Comparison of ENCODE assay signal across 8 cellular contexts in genomic region chr9:136806631-136807201, GRCh38. TPM values are rescaled to one million over a fixed set of nuclear protein-coding genes. Genes with fewer than 3 reads are reported as not detected.
DNase-seq lines count a peak whose midpoint lies in the region; ATAC-seq and TF ChIP-seq lines count a peak whose summit lies in the region.

No MANE protein-coding gene starts in this region.

- no peaks in the 10 kb centered on the region for H3K9me2 ChIP-seq in PC-9 (ENCODE audit: insufficient read depth)

- CTCF ChIA-PET in CD4-positive, alpha-beta memory T cell (lab: Charles Lee; ENCODE audit: partially characterized antibody) = interaction anchor here (1.9 to 2.8 kb wide), 4 partner anchors 14 to 229 kb away, joined by 8 to 16 read pairs (median 11); partner anchors contain the start of gene AJM1
- CTCF ChIA-PET in PC-9 (lab: Charles Lee) = no interaction called here

- POLR2A ChIA-PET in CD4-positive, alpha-beta memory T cell (lab: Charles Lee; ENCODE audit: partially characterized antibody) = interaction anchor here (0.6 to 5.1 kb wide), 23 partner anchors 7 to 711 kb away, joined by 3 to 38 read pairs (median 6); partner anchors contain the start of genes ABCA2, CLIC3, FBXW5 and MAN1B1
- POLR2A ChIA-PET in PC-9 (lab: Charles Lee; ENCODE audit: unreplicated experiment) = interaction anchor here (0.6 to 0.7 kb wide), 3 partner anchors 130 to 280 kb away, joined by 4 to 5 read pairs (median 4); no protein-coding TSS in a partner anchor

- H3F3A ChIP-seq in PC-9 (ENCODE audit: insufficient read depth, low read depth) = peaks cover 7% of the 10 kb centered on the region

- H3K27ac Mint-ChIP-seq in CD4-positive, alpha-beta memory T cell = peak overlapping the region; percentile 87 to 96 (median 94)

- no peaks in the 10 kb centered on the region for H3K27me3 Mint-ChIP-seq in CD4-positive, alpha-beta memory T cell

- intact Hi-C loops in CD4-positive, alpha-beta memory T cell (cut with micrococcal nuclease) = loop anchor here (2.0 to 5.0 kb wide), 2 partner anchors 16 to 36 kb away; partner anchors contain the start of genes AJM1 and TMEM141
- intact Hi-C loops in PC-9 (cut with micrococcal nuclease; ENCODE audit: unreplicated experiment) = no loop called here

- peaks cover 32% of the 10 kb centered on the region for H3K79me2 ChIP-seq in PC-9 (ENCODE audit: low read depth)
- H3K79me2 ChIP-seq in osteoblast (ENCODE audit: insufficient read depth, low read length) = peaks cover 38% of the 10 kb centered on the region

- TF ChIP-seq CTCF in PC-9 (conservative IDR thresholded peaks at IDR 0.05) = no peak
- TF ChIP-seq CTCF in epithelial cell of proximal tubule (conservative IDR thresholded peaks at IDR 0.05; ENCODE audit: low read depth, low read length) = no peak
- TF ChIP-seq CTCF in osteoblast (IDR thresholded peaks at IDR 0.05; ENCODE audit: extremely low read depth, low read depth, low read length) = no peak

- H3K9me3 Mint-ChIP-seq in CD4-positive, alpha-beta memory T cell = no peaks in the 10 kb centered on the region

- H3K27me3 ChIP-seq in CD4-positive, alpha-beta memory T cell (ENCODE audit: insufficient read depth, low read length) = no peaks in the 10 kb centered on the region
- H3K27me3 ChIP-seq in PC-9 (ENCODE audit: insufficient read depth, low read depth) = no peaks in the 10 kb centered on the region
- peaks cover 7% of the 10 kb centered on the region for H3K27me3 ChIP-seq in osteoblast (ENCODE audit: insufficient read depth, low read length)

- peak overlapping the region; percentile 87 to 93 (median 90) for H3K4me3 Mint-ChIP-seq in CD4-positive, alpha-beta memory T cell

- no peak for ATAC-seq in GM18511 (IDR thresholded peaks at IDR 0.05; ENCODE audit: unreplicated experiment)

- peak overlapping the region; percentile 99; the same call in 1 of the 2 replicates for H2AFZ ChIP-seq in PC-9
- peak overlapping the region; percentile 59 for H2AFZ ChIP-seq in osteoblast (ENCODE audit: low read length)

- peaks cover 10% of the 10 kb centered on the region; the same call in 1 of the 2 replicates for H4K20me1 ChIP-seq in PC-9 (ENCODE audit: insufficient read depth)
- peaks cover 14% of the 10 kb centered on the region for H4K20me1 ChIP-seq in osteoblast (ENCODE audit: insufficient read depth, low read length)

- no peaks in the 10 kb centered on the region for H3K9me3 ChIP-seq in CD4-positive, alpha-beta memory T cell (ENCODE audit: control insufficient read depth in 1 of 2, low read length in 2 of 2)
- H3K9me3 ChIP-seq in PC-9 (ENCODE audit: insufficient read depth, low read depth) = no peaks in the 10 kb centered on the region
- H3K9me3 ChIP-seq in osteoblast (ENCODE audit: low read depth, low read length) = no peaks in the 10 kb centered on the region

- H3K4me1 Mint-ChIP-seq in CD4-positive, alpha-beta memory T cell = peaks cover 11 to 50% (median 31%) of the 10 kb centered on the region in 4 donors

- no TSS peak for BruUV-seq in PC-9 (replicated peaks; lab: Mats Ljungman, UMichigan)

- peak overlapping the region; percentile 97 for H3K4me2 ChIP-seq in PC-9
- H3K4me2 ChIP-seq in osteoblast (ENCODE audit: insufficient read depth, low read length) = peak overlapping the region; percentile 91

- H3K36me3 ChIP-seq in CD4-positive, alpha-beta memory T cell (ENCODE audit: insufficient read depth, low read length) = no peaks in the 10 kb centered on the region
- peaks cover 5% of the 10 kb centered on the region; the same call in 1 of the 2 replicates for H3K36me3 ChIP-seq in PC-9 (ENCODE audit: low read depth)
- H3K36me3 ChIP-seq in osteoblast (ENCODE audit: insufficient read depth, low read length) = peaks cover 12% of the 10 kb centered on the region

- DNase-seq in CD4-positive, alpha-beta memory T cell = peak in 1 of 5 donors; percentile 40
- DNase-seq in PC-9 (no peak), epithelial cell of proximal tubule (ENCODE audit: low read depth) (no peak), osteoblast (ENCODE audit: insufficient read length, low spot score, missing footprints) (peak; percentile 39), DMS 273 treated with DMSO at 0.1 percent for 48 hours (lab: John Stamatoyannopoulos, UW) (no peak), DMS79 treated with DMSO at 0.1 percent for 48 hours (lab: John Stamatoyannopoulos, UW) (no peak), activated gamma-delta T cell treated with Interleukin-2 at 50 U/mL for 16 hours (no peak)

- peaks cover 40% of the 10 kb centered on the region for H3K4me1 ChIP-seq in CD4-positive, alpha-beta memory T cell (ENCODE audit: insufficient read depth, low read length)
- H3K4me1 ChIP-seq in PC-9 (replicated peaks; ENCODE audit: insufficient read depth) (peaks cover 20% of the 10 kb centered on the region), osteoblast (ENCODE audit: insufficient read depth, low read length) (peaks cover 16% of the 10 kb centered on the region)

- peaks cover 3 to 16% of the 10 kb centered on the region in 2 donors for H3K36me3 Mint-ChIP-seq in CD4-positive, alpha-beta memory T cell

- H3K27ac ChIP-seq in CD4-positive, alpha-beta memory T cell (ENCODE audit: low read depth, low read length) = peak overlapping the region; percentile 83
- H3K27ac ChIP-seq in PC-9 (no peak overlapping the region), osteoblast (ENCODE audit: low read depth, low read length) (no peak overlapping the region)

- peak overlapping the region; percentile 39 to 74 for H3K4me3 ChIP-seq in CD4-positive, alpha-beta memory T cell (ENCODE audit: low read length in 2 of 2)
- H3K4me3 ChIP-seq in PC-9 = peak overlapping the region; percentile 96
- peak overlapping the region; percentile 92 for H3K4me3 ChIP-seq in epithelial cell of proximal tubule (ENCODE audit: low read depth, low read length)
- peak overlapping the region; percentile 89 for H3K4me3 ChIP-seq in osteoblast (ENCODE audit: insufficient read depth, low read length)

RNA-seq across cellular contexts. Expression of gene RABL6, which starts 1.0 kb away (rescaled TPM):
- total RNA-seq in CD4-positive, alpha-beta memory T cell = 10 to 100 TPM; 65.1 to 70.9 TPM
- 10 to 100 TPM in 1 of 2 donors, 1 to 10 TPM in 1; 5.1 to 18.2 TPM for polyA plus RNA-seq in CD4-positive, alpha-beta memory T cell
- total RNA-seq in PC-9 (2021) = 116 and 136 TPM in 2 replicates
- 114 and 160 TPM in 2 replicates for total RNA-seq in epithelial cell of proximal tubule
- 64.2 and 64.8 TPM in 2 replicates for total RNA-seq in osteoblast

RNA-seq across cellular contexts. Expression of gene CCDC183, which starts 10.6 kb away (rescaled TPM):
- 1 to 10 TPM; 2.3 to 2.5 TPM for total RNA-seq in CD4-positive, alpha-beta memory T cell
- polyA plus RNA-seq in CD4-positive, alpha-beta memory T cell = under 1 TPM; 0.64 to 0.90 TPM
- total RNA-seq in PC-9 (2021) (3.6 and 5.3 TPM in 2 replicates), epithelial cell of proximal tubule (0.06 TPM in 1 of 2 replicates, not detected in the other), osteoblast (under 0.01 TPM in 1 of 2 replicates, not detected in the other)

RNA-seq across cellular contexts. Expression of gene TMEM141, which starts 15.6 kb away (rescaled TPM):
- total RNA-seq in CD4-positive, alpha-beta memory T cell = 10 to 100 TPM; 51.1 to 53.4 TPM
- 10 to 100 TPM; 34.3 to 38.4 TPM for polyA plus RNA-seq in CD4-positive, alpha-beta memory T cell
- 83.6 and 124 TPM in 2 replicates for total RNA-seq in PC-9 (2021)
- 90.4 and 108 TPM in 2 replicates for total RNA-seq in epithelial cell of proximal tubule
- total RNA-seq in osteoblast = 31.8 and 39.8 TPM in 2 replicates

RNA-seq across cellular contexts. Expression of gene AJM1, which starts 35.6 kb away (rescaled TPM):
- total RNA-seq in CD4-positive, alpha-beta memory T cell = 1 to 10 TPM; 2.4 to 2.8 TPM
- under 1 TPM in 1 of 2 donors, not detected in 1; 0.05 TPM for polyA plus RNA-seq in CD4-positive, alpha-beta memory T cell
- total RNA-seq in PC-9 (2021) (5.3 and 5.9 TPM in 2 replicates), epithelial cell of proximal tubule (0.51 and 2.2 TPM in 2 replicates), osteoblast (0.88 and 1.1 TPM in 2 replicates)

RNA-seq across cellular contexts. Expression of gene LCN15, which starts 42.4 kb away (rescaled TPM):
- not detected for total RNA-seq in CD4-positive, alpha-beta memory T cell
- not detected for polyA plus RNA-seq in CD4-positive, alpha-beta memory T cell
- total RNA-seq in PC-9 (2021) (not detected in 2 replicates), epithelial cell of proximal tubule (not detected in 2 replicates), osteoblast (not detected in 2 replicates)
